ENCODE assay signal across 1 cellular context in the genomic region with DNA sequence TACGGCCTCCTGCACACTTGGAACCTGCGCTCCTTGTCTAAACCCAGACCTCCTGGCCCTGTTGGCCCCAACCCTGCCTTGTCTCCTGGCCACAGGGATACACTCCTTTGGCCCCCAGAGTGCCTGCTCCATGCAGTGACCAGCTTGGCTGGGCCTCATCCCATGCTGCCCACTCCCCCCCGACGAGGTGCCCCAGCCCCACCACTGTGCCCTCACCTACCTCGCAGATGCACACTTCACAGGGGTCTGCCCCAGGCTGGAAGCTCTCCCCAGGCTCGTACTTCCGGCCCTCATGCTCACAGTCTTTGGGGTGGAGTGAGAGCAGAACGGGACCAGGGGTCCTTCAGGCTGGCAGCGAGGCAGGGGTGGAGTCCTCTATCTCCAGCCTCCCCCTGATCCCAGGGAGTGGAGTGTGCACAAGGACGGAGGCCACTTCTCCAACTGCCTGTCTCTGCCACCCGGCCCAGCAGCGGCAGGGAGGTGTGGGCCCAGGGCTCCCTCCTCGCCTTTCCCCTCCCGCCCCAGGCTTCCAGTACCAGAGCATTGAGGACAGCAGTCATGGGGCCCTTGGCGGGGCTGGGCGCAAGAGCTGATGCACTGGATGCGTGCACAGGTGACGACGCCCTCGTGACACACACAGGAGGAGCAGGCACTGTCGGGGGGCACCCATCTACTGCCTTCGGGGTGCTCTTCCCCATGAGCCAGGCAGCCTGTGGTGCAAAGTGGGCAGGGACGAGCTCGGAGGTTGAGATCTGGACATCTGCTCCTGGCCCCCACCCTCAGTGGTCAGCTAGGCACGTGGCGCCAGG.
TF ChIP-seq lines count a peak whose summit lies in the region.

No MANE protein-coding gene starts in this region.

TF ChIP-seq in GM23338, 12 proteins besides CTCF, POLR2A, EP300 and RAD21:
- TF ChIP-seq JUNB (IDR thresholded peaks at IDR 0.05; ENCODE audit: unreplicated experiment) (no peak), STAT1 (IDR thresholded peaks at IDR 0.05; ENCODE audit: unreplicated experiment) (no peak)
- TF ChIP-seq, protein P1, sequence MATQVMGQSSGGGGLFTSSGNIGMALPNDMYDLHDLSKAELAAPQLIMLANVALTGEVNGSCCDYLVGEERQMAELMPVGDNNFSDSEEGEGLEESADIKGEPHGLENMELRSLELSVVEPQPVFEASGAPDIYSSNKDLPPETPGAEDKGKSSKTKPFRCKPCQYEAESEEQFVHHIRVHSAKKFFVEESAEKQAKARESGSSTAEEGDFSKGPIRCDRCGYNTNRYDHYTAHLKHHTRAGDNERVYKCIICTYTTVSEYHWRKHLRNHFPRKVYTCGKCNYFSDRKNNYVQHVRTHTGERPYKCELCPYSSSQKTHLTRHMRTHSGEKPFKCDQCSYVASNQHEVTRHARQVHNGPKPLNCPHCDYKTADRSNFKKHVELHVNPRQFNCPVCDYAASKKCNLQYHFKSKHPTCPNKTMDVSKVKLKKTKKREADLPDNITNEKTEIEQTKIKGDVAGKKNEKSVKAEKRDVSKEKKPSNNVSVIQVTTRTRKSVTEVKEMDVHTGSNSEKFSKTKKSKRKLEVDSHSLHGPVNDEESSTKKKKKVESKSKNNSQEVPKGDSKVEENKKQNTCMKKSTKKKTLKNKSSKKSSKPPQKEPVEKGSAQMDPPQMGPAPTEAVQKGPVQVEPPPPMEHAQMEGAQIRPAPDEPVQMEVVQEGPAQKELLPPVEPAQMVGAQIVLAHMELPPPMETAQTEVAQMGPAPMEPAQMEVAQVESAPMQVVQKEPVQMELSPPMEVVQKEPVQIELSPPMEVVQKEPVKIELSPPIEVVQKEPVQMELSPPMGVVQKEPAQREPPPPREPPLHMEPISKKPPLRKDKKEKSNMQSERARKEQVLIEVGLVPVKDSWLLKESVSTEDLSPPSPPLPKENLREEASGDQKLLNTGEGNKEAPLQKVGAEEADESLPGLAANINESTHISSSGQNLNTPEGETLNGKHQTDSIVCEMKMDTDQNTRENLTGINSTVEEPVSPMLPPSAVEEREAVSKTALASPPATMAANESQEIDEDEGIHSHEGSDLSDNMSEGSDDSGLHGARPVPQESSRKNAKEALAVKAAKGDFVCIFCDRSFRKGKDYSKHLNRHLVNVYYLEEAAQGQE (IDR thresholded peaks at IDR 0.05; ENCODE audit: unreplicated experiment), result no peak
- TF ChIP-seq, protein P2, sequence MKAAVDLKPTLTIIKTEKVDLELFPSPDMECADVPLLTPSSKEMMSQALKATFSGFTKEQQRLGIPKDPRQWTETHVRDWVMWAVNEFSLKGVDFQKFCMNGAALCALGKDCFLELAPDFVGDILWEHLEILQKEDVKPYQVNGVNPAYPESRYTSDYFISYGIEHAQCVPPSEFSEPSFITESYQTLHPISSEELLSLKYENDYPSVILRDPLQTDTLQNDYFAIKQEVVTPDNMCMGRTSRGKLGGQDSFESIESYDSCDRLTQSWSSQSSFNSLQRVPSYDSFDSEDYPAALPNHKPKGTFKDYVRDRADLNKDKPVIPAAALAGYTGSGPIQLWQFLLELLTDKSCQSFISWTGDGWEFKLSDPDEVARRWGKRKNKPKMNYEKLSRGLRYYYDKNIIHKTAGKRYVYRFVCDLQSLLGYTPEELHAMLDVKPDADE (IDR thresholded peaks at IDR 0.05), result no peak
